Comparison of ENCODE assay signal across 16 cellular contexts in genomic region chr21:14548751-14549150, GRCh38. TPM values are rescaled to one million over a fixed set of nuclear protein-coding genes. Genes with fewer than 3 reads are reported as not detected.
DNase-seq lines count a peak whose midpoint lies in the region; ATAC-seq and TF ChIP-seq lines count a peak whose summit lies in the region.
"Had no signal": no experiment of that assay in that cellular context is flagged by ENCODE, and none has a peak within 500 bp of the region (broad histone marks: within the 10 kb centered on the region; RNA-seq: fewer than 3 reads in every experiment).

No MANE protein-coding gene starts in this region.

- H3K36me3 ChIP-seq in Loucy (ENCODE audit: insufficient read depth, low read length) (no peaks in the 10 kb centered on the region), endodermal cell (ENCODE audit: control insufficient read depth, insufficient read depth, low read length) (no peaks in the 10 kb centered on the region), hepatocyte (replicated peaks; ENCODE audit: insufficient read depth, low read depth) (no peaks in the 10 kb centered on the region)

- H3K9me3 Mint-ChIP-seq in CD4-positive, alpha-beta T cell: peaks cover 2% of the 10 kb centered on the region
- peaks cover 3% of the 10 kb centered on the region for H3K9me3 Mint-ChIP-seq in activated CD8-positive, alpha-beta T cell treated with anti-CD3 and anti-CD28 coated beads for 36 hours
- no peaks in the 10 kb centered on the region for H3K9me3 Mint-ChIP-seq in endodermal cell
- H3K9me3 Mint-ChIP-seq: effector memory CD8-positive, alpha-beta T cell; memory B cell had no signal

- peaks cover 23% of the 10 kb centered on the region for H3K79me2 ChIP-seq in Loucy (ENCODE audit: insufficient read depth, low read length)
- no peaks in the 10 kb centered on the region for H3K79me2 ChIP-seq in hepatocyte
- H3K79me2 ChIP-seq: parathyroid adenoma had no signal

- no peak for DNase-seq in CD4-positive, alpha-beta T cell
- no peak for DNase-seq in activated CD8-positive, alpha-beta T cell treated with anti-CD3 and anti-CD28 coated beads for 36 hours
- DNase-seq in iris pigment epithelial cell (ENCODE audit: low read depth) (peak; percentile 50), endodermal cell (no peak), hepatocyte (ENCODE audit: low spot score) (no peak), NCI-H1436 treated with DMSO at 0.1 percent for 48 hours (lab: John Stamatoyannopoulos, UW) (no peak)
- DNase-seq: aorta; effector memory CD8-positive, alpha-beta T cell; NCI-H1417 treated with DMSO at 0.1 percent for 48 hours; NCI-H526 treated with DMSO at 0.1 percent for 48 hours; stimulated activated CD4-positive, alpha-beta T cell treated with anti-CD3 and anti-CD28 coated beads, Interleukin-2, amount 100 ng/mL, for 48 hours; SW 1271 had no signal

- H3K4me2 ChIP-seq in Loucy (ENCODE audit: low read depth, low read length, poor library complexity, severe bottlenecking): no peak overlapping the region
- no peak overlapping the region for H3K4me2 ChIP-seq in hepatocyte

- no peak overlapping the region for H3K27ac ChIP-seq in CD4-positive, alpha-beta T cell (ENCODE audit: low read depth, low read length)
- H3K27ac ChIP-seq in endodermal cell (ENCODE audit: low read depth, low read length) (no peak overlapping the region), hepatocyte (no peak overlapping the region)
- H3K27ac ChIP-seq: parathyroid adenoma had no signal

- peaks cover 61% of the 10 kb centered on the region for H3K4me1 Mint-ChIP-seq in CD4-positive, alpha-beta T cell (ENCODE audit: low read depth)
- H3K4me1 Mint-ChIP-seq in activated CD8-positive, alpha-beta T cell treated with anti-CD3 and anti-CD28 coated beads for 36 hours (ENCODE audit: low read depth): peaks cover 49% of the 10 kb centered on the region
- no peaks in the 10 kb centered on the region for H3K4me1 Mint-ChIP-seq in endodermal cell

- CTCF ChIA-PET in CD4-positive, alpha-beta T cell (lab: Charles Lee): no interaction called here
- CTCF ChIA-PET in activated CD8-positive, alpha-beta T cell treated with anti-CD3 and anti-CD28 coated beads for 36 hours (lab: Charles Lee): no interaction called here

- peak overlapping the region; percentile 39 for H3K4me3 Mint-ChIP-seq in CD4-positive, alpha-beta T cell
- peak overlapping the region; percentile 70 for H3K4me3 Mint-ChIP-seq in activated CD8-positive, alpha-beta T cell treated with anti-CD3 and anti-CD28 coated beads for 36 hours
- H3K4me3 Mint-ChIP-seq in endodermal cell: no peak overlapping the region
- H3K4me3 Mint-ChIP-seq: memory B cell had no signal

- H3K4me1 ChIP-seq in Loucy (ENCODE audit: insufficient read depth, low read length, poor library complexity, severe bottlenecking) (peaks cover 64% of the 10 kb centered on the region), endodermal cell (ENCODE audit: control insufficient read depth, insufficient read depth, low read length) (no peaks in the 10 kb centered on the region), hepatocyte (ENCODE audit: insufficient read depth) (no peaks in the 10 kb centered on the region)
- H3K4me1 ChIP-seq: parathyroid adenoma had no signal

- TF ChIP-seq CTCF in CD4-positive, alpha-beta T cell (IDR thresholded peaks at IDR 0.05): no peak
- no peak for TF ChIP-seq CTCF in Loucy (conservative IDR thresholded peaks at IDR 0.05; ENCODE audit: low read length)
- TF ChIP-seq CTCF in activated CD8-positive, alpha-beta T cell treated with anti-CD3 and anti-CD28 coated beads for 36 hours (IDR thresholded peaks at IDR 0.05): no peak
- TF ChIP-seq CTCF in endodermal cell (conservative IDR thresholded peaks at IDR 0.05): no peak
- no peak for TF ChIP-seq CTCF in hepatocyte (IDR thresholded peaks at IDR 0.05; ENCODE audit: poor library complexity)

- H3K9ac ChIP-seq in Loucy (ENCODE audit: low read depth, low read length, poor library complexity, severe bottlenecking) (no peak overlapping the region), endodermal cell (ENCODE audit: extremely low read depth, low read length, poor library complexity, severe bottlenecking) (no peak overlapping the region)
- H3K9ac ChIP-seq: parathyroid adenoma had no signal

- H2AFZ ChIP-seq in Loucy (ENCODE audit: low read length): 0 out of 2 replicates have a peak overlapping the region, but pooled peaks have one; percentile 4
- H2AFZ ChIP-seq in hepatocyte: no peak overlapping the region
- H2AFZ ChIP-seq: parathyroid adenoma had no signal

- peak overlapping the region; percentile 50 for H3K27ac Mint-ChIP-seq in CD4-positive, alpha-beta T cell
- H3K27ac Mint-ChIP-seq in activated CD8-positive, alpha-beta T cell treated with anti-CD3 and anti-CD28 coated beads for 36 hours: peak overlapping the region; percentile 93
- H3K27ac Mint-ChIP-seq in endodermal cell: no peak overlapping the region
- H3K27ac Mint-ChIP-seq: memory B cell had no signal

- peaks cover 15% of the 10 kb centered on the region for H3K36me3 Mint-ChIP-seq in CD4-positive, alpha-beta T cell (ENCODE audit: low read depth)
- peaks cover 9% of the 10 kb centered on the region for H3K36me3 Mint-ChIP-seq in activated CD8-positive, alpha-beta T cell treated with anti-CD3 and anti-CD28 coated beads for 36 hours (ENCODE audit: low read depth)
- H3K36me3 Mint-ChIP-seq in endodermal cell (ENCODE audit: low read depth): no peaks in the 10 kb centered on the region
- H3K36me3 Mint-ChIP-seq: memory B cell had no signal

- 0 out of 2 replicates have a peak, but pooled peaks cover 3% of the 10 kb centered on the region for H3F3A ChIP-seq in Loucy (ENCODE audit: low read depth)

- H3K27me3 Mint-ChIP-seq in CD4-positive, alpha-beta T cell: no peaks in the 10 kb centered on the region
- no peaks in the 10 kb centered on the region for H3K27me3 Mint-ChIP-seq in activated CD8-positive, alpha-beta T cell treated with anti-CD3 and anti-CD28 coated beads for 36 hours
- no peaks in the 10 kb centered on the region for H3K27me3 Mint-ChIP-seq in endodermal cell (ENCODE audit: insufficient read depth)
- H3K27me3 Mint-ChIP-seq: effector memory CD8-positive, alpha-beta T cell; memory B cell had no signal

- H3K4me3 ChIP-seq in Loucy (ENCODE audit: low read length, poor library complexity, severe bottlenecking) (no peak overlapping the region), endodermal cell (ENCODE audit: low read length) (no peak overlapping the region), hepatocyte (no peak overlapping the region)

- POLR2A ChIA-PET in CD4-positive, alpha-beta T cell (lab: Charles Lee): no interaction called here
- POLR2A ChIA-PET in activated CD8-positive, alpha-beta T cell treated with anti-CD3 and anti-CD28 coated beads for 36 hours (lab: Charles Lee): no interaction called here

- H3K9me2 ChIP-seq in Loucy (replicated peaks; ENCODE audit: low read depth, low read length) (no peaks in the 10 kb centered on the region), hepatocyte (replicated peaks; ENCODE audit: insufficient read depth) (no peaks in the 10 kb centered on the region)

- H4K20me1 ChIP-seq in Loucy (ENCODE audit: insufficient read depth, low read length, poor library complexity, severe bottlenecking) (peaks cover 9% of the 10 kb centered on the region), hepatocyte (ENCODE audit: insufficient read depth, poor library complexity, severe bottlenecking) (no peaks in the 10 kb centered on the region)

- H3K9me3 ChIP-seq in CD4-positive, alpha-beta T cell (ENCODE audit: control insufficient read depth, low read length): no peaks in the 10 kb centered on the region
- H3K9me3 ChIP-seq in Loucy (ENCODE audit: insufficient read depth, low read depth, low read length): no peaks in the 10 kb centered on the region
- no peaks in the 10 kb centered on the region for H3K9me3 ChIP-seq in endodermal cell (ENCODE audit: control insufficient read depth, low read length)
- H3K9me3 ChIP-seq in hepatocyte (ENCODE audit: low read depth): no peaks in the 10 kb centered on the region

- intact Hi-C loops in CD4-positive, alpha-beta T cell (cut with DNase I, micrococcal nuclease): loop anchor here (5.0 to 10.0 kb wide), 4 partner anchors 41 to 186 kb away; partner anchors contain the start of gene HSPA13 (in 1 of the 2)
- intact Hi-C loops in activated CD8-positive, alpha-beta T cell treated with anti-CD3 and anti-CD28 coated beads for 36 hours (cut with micrococcal nuclease): loop anchor here (5.0 kb wide), 3 partner anchors 44 to 189 kb away; partner anchors contain the start of gene HSPA13

- no peaks in the 10 kb centered on the region for H3K27me3 ChIP-seq in CD4-positive, alpha-beta T cell (ENCODE audit: control insufficient read depth, insufficient read depth, low read length)
- no peaks in the 10 kb centered on the region for H3K27me3 ChIP-seq in Loucy (ENCODE audit: insufficient read depth, low read length, poor library complexity, severe bottlenecking)
- no peaks in the 10 kb centered on the region for H3K27me3 ChIP-seq in endodermal cell (ENCODE audit: control insufficient read depth, insufficient read depth, low read length, poor library complexity, severe bottlenecking)
- H3K27me3 ChIP-seq in hepatocyte: no peaks in the 10 kb centered on the region

- no peak for ATAC-seq in CD4-positive, alpha-beta T cell (ENCODE audit: poor library complexity)
- no peak for ATAC-seq in activated CD8-positive, alpha-beta T cell treated with anti-CD3 and anti-CD28 coated beads for 36 hours
- no peak for ATAC-seq in HG02852 (IDR thresholded peaks at IDR 0.05; ENCODE audit: unreplicated experiment)
- ATAC-seq: effector memory CD8-positive, alpha-beta T cell had no signal

- 81% methylated on average over 2 of the region's 2 CpGs; no CpG with 5 or more reads in 1 of the 2 experiments for WGBS in endodermal cell (ENCODE audit: insufficient coverage in 1 of 2, insufficient read length in 1 of 2), 2 experiments
- 80% methylated on average over 2 of the region's 2 CpGs for WGBS in hepatocyte (ENCODE audit: low lambda C conversion rate, missing lambda C conversion rate)

RNA-seq across cellular contexts. Expression of gene SAMSN1, which starts 2.6 kb away (rescaled TPM):
- total RNA-seq in CD4-positive, alpha-beta T cell: 10 to 100 TPM; 51.2 to 51.3 TPM
- total RNA-seq in activated CD8-positive, alpha-beta T cell treated with anti-CD3 and anti-CD28 coated beads for 36 hours: 10 to 100 TPM; 66.7 to 71.4 TPM
- total RNA-seq in endodermal cell (1 to 10 TPM in 1 of 2 donors, not detected in 1; 1.4 TPM), hepatocyte (1.2 and 1.7 TPM in 2 replicates)
- polyA plus RNA-seq in endodermal cell (2013, experiment 1 of 2): 0.46 TPM
- 0.37 TPM for polyA plus RNA-seq in endodermal cell (2013, experiment 2 of 2)
- polyA plus RNA-seq in hepatocyte: 0.51 and 0.82 TPM in 2 replicates

Comparison
In these comparisons a context has a peak if more than half of its experiments do, and no peak if none do; other contexts are left out.
1. RNA of gene SAMSN1, which starts 2.6 kb away (total RNA-seq): 66.7 to 71.4 TPM in activated CD8-positive, alpha-beta T cell treated with anti-CD3 and anti-CD28 coated beads for 36 hours and 51.2 to 51.3 TPM in CD4-positive, alpha-beta T cell; 1.2 to 1.7 TPM in hepatocyte and 1.4 TPM in endodermal cell; every median in the first group is over 10 times any median in the second.